In the genomic region with DNA sequence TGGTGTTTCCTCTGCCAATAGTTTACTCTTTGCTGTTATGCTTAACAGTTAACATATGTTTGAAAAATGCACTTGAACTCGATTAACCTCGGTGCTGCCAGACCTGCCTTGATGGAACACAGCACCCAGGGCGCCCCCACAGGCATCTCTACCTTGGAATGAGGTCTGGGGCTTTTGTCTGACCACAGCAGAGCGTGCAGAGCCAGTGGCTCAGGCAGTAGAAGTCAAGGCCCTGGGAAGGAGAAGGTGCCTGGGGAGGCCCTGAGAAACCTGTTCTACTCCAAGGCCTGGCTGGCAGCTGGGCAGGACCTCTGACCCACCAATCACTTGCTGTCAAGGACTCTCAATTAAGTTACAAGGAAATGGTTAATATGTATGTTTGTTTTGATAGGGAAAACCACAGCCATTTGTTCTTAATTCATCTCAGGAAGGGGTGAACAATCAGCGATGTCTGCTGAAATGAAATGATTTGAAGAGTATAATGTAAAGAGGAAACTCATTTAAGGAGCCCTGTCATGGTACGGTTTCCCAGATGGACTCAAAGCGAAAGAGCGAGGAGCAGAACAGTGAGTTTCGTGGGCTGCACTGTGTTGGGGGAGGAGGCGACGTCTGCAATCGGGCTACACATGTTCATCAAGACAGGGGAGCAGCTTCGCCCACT, we compare ENCODE assay signal across 8 cellular contexts. TPM values are rescaled to one million over a fixed set of nuclear protein-coding genes. Genes with fewer than 3 reads are reported as not detected.
DNase-seq lines count a peak whose midpoint lies in the region; ATAC-seq and TF ChIP-seq lines count a peak whose summit lies in the region.

No MANE protein-coding gene starts in this region.

- H3K4me3 ChIP-seq in heart right ventricle, result no peak overlapping the region

- H3K36me3 Mint-ChIP-seq in nephron progenitor cell (ENCODE audit: low read depth), result peaks cover 50% of the 10 kb centered on the region

- no peak overlapping the region for H3K27ac ChIP-seq in heart right ventricle

- WGBS in heart right ventricle, 2 donors, result 60 to 72% methylated on average over 13 of the region's 13 CpGs

- H3K4me3 Mint-ChIP-seq in nephron progenitor cell, result no peak overlapping the region

- ATAC-seq in GM18873 (IDR thresholded peaks at IDR 0.05; ENCODE audit: low FRiP score, unreplicated experiment) (peak; percentile 68), HG02798 (IDR thresholded peaks at IDR 0.05; ENCODE audit: poor library complexity, unreplicated experiment) (peak; percentile 72), heart right ventricle (no peak)

- H3K27me3 Mint-ChIP-seq in nephron progenitor cell (ENCODE audit: low read depth, poor library complexity), result no peaks in the 10 kb centered on the region

- H3K9me3 ChIP-seq in heart right ventricle, result no peaks in the 10 kb centered on the region

- H3K4me1 Mint-ChIP-seq in nephron progenitor cell, result peaks cover 31% of the 10 kb centered on the region

- H3K27me3 ChIP-seq in heart right ventricle, result no peaks in the 10 kb centered on the region

- H3K4me1 ChIP-seq in heart right ventricle, result peaks cover 3 to 95% (median 82%) of the 10 kb centered on the region in 9 donors

- no peaks in the 10 kb centered on the region for H3K9me3 Mint-ChIP-seq in nephron progenitor cell

- DNase-seq in UCSD-AML1 (lab: John Stamatoyannopoulos, UW; ENCODE audit: unreplicated experiment) (peak; percentile 63), nephron progenitor cell (no peak), NCI-H2171 treated with DMSO at 0.1 percent for 48 hours (lab: John Stamatoyannopoulos, UW) (no peak), heart right ventricle (no peak), kidney glomerular epithelial cell (lab: John Stamatoyannopoulos, UW) (no peak), MV-4-11 (lab: John Stamatoyannopoulos, UW) (no peak)

- H3K36me3 ChIP-seq in heart right ventricle, result peaks cover 0 to 97% (median 8%) of the 10 kb centered on the region in 9 donors

- TF ChIP-seq CTCF in nephron progenitor cell (IDR thresholded peaks at IDR 0.05), result no peak
- no peak for TF ChIP-seq CTCF in heart right ventricle (IDR thresholded peaks at IDR 0.05)

- peak overlapping the region; percentile 85 for H3K27ac Mint-ChIP-seq in nephron progenitor cell

- intact Hi-C loops in heart right ventricle (cut with DNase I), result no loop called here

RNA-seq across cellular contexts. Expression of a gene that starts 21.9 kb away (rescaled TPM):
- total RNA-seq in heart right ventricle, result 100 to 1,000 TPM in 4 of 10 donors, 10 to 100 TPM in 6; 80.0 to 125 (median 98.0) TPM
- polyA plus RNA-seq in heart right ventricle, result 100 to 1,000 TPM; 124 to 152 TPM

Comparison
In these comparisons a context has a peak if more than half of its experiments do, and no peak if none do; other contexts are left out.
1. ATAC-seq: peak in GM18873 (single experiment) and HG02798 (single experiment); none in heart right ventricle (0 of 8).